Comparison of ENCODE assay signal across 8 cellular contexts in the genomic region with DNA sequence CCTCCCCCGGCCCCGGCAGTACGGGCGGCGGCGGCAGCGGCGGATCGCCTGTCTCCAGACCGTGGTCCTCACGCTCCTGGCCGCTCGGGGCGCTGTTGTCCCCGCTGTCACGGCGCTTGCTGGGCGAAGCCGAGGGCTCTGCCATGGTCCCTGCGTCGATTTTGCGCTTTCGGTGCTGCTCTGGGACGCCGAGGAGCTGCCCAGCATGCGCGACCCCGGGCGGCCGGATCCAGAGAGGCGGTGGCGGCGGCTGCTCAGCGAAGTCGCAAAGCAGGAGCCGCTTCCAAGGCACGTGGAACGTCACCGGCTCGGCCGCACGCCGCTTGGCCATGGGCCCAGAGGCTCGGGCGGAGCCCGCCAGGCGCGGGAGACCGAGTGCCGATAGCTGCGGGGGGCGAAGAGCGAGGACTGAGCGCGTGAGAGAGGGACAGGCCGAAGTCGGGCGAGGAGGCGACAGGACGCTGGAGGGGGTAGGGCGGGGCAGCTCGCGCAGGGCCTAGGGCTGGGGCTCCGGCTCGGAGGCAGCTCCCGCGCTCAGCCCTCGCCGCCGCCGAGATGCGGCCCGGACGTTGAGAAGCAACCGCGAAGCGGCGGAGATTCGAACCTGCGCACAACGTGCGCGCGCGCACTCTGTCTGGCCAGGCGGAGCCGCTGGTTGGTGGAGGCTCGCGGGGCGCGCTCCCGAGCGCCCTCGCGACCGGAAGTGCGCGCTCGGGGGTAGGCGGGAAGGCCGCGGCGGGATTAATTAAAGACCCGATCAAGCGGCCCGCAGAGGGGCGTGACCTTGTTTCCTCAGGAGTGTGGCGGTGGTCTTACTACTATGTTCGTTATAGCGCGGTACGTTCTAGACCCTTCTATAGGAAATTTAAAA. TPM values are rescaled to one million over a fixed set of nuclear protein-coding genes. Genes with fewer than 3 reads are reported as not detected.
A peak's percentile ranks its signal among the peaks of the same experiment; 100 is the strongest.
DNase-seq lines count a peak whose midpoint lies in the region; ATAC-seq, FAIRE-seq and TF ChIP-seq lines count a peak whose summit lies in the region.

A gene with protein sequence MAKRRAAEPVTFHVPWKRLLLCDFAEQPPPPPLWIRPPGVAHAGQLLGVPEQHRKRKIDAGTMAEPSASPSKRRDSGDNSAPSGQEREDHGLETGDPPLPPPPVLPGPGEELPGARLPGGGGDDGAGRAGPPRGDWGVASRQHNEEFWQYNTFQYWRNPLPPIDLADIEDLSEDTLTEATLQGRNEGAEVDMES (minus strand): TSS at position 632 of the 871 bp plus-strand sequence. CDS start 301 bp downstream, at position 331.

- DNase-seq in D721Med (ENCODE audit: insufficient read length, low spot score): peak; percentile 59
- peak; percentile 54 for DNase-seq in NOMO-1 treated with dmso at 0.1 percent for 144 hours (lab: John Stamatoyannopoulos, UW; ENCODE audit: unreplicated experiment)
- peak; percentile 70 to 75 (median 73) for DNase-seq in activated CD8-positive, alpha-beta memory T cell treated with anti-CD3 and anti-CD28 coated beads for 48 hours (ENCODE audit: low read depth in 2 of 3, low spot score in 2 of 3)
- peak; percentile 85 to 95 for DNase-seq in mesothelial cell of epicardium (ENCODE audit: low spot score in 2 of 2, unreplicated experiment in 2 of 2)
- DNase-seq in stimulated activated CD8-positive, alpha-beta memory T cell treated with anti-CD3 and anti-CD28 coated beads, Interleukin-15, amount 100 ng/mL, for 48 hours (ENCODE audit: low read depth in 2 of 2): peak; percentile 80 to 81

- peaks cover 4% of the 10 kb centered on the region for H3K4me1 ChIP-seq in HUES48 (ENCODE audit: control insufficient read depth, insufficient read depth, low read length)
- no peaks in the 10 kb centered on the region for H3K4me1 ChIP-seq in endocrine pancreas (ENCODE audit: control insufficient read depth, insufficient read depth, low read length)

- H3K27ac Mint-ChIP-seq in mesothelial cell of epicardium: peak within 1 kb of the TSS; percentile 94

- H3K9me3 ChIP-seq in HUES48 (ENCODE audit: control insufficient read depth, insufficient read depth, low read length) (no peaks in the 10 kb centered on the region), endocrine pancreas (ENCODE audit: control insufficient read depth, low read length) (no peaks in the 10 kb centered on the region)

- H3K4me3 ChIP-seq in HUES48 (ENCODE audit: low read depth, low read length) (peak within 1 kb of the TSS; percentile 76), endocrine pancreas (ENCODE audit: control insufficient read depth, insufficient read depth, low read length) (peak within 1 kb of the TSS; percentile 85)

- peak within 1 kb of the TSS; percentile 91 for H3K4me3 Mint-ChIP-seq in mesothelial cell of epicardium

- H3K4me1 Mint-ChIP-seq in mesothelial cell of epicardium: peaks cover 12% of the 10 kb centered on the region

- H3K27ac ChIP-seq in HUES48 (ENCODE audit: low read depth, low read length): peak within 1 kb of the TSS; percentile 89

- peak within 1 kb of the TSS; percentile 89 for H3K9ac ChIP-seq in HUES48 (ENCODE audit: low read depth, low read length)
- peak within 1 kb of the TSS; percentile 88 for H3K9ac ChIP-seq in endocrine pancreas (ENCODE audit: control insufficient read depth, insufficient read depth, low read length)

- H3K9me3 Mint-ChIP-seq in mesothelial cell of epicardium: no peaks in the 10 kb centered on the region

- H3K27me3 Mint-ChIP-seq in mesothelial cell of epicardium (ENCODE audit: low read depth): no peaks in the 10 kb centered on the region

- no peaks in the 10 kb centered on the region; the same call in 1 of the 2 replicates for H3K36me3 ChIP-seq in HUES48 (ENCODE audit: control insufficient read depth, insufficient read depth, low read length)
- no peaks in the 10 kb centered on the region for H3K36me3 ChIP-seq in endocrine pancreas (ENCODE audit: control insufficient read depth, insufficient read depth, low read length)

- no peak for FAIRE-seq in D721Med (lab: Jason Lieb, UNC)

- peak; percentile 92 for ATAC-seq in GM21423 (IDR thresholded peaks at IDR 0.05; ENCODE audit: unreplicated experiment)

- TF ChIP-seq CTCF in D721Med (IDR thresholded peaks at IDR 0.05; ENCODE audit: insufficient read depth, missing control alignments): peak; percentile 63
- TF ChIP-seq CTCF in mesothelial cell of epicardium (IDR thresholded peaks at IDR 0.05; ENCODE audit: unreplicated experiment): peak; percentile 84

- no peaks in the 10 kb centered on the region for H3K27me3 ChIP-seq in HUES48 (ENCODE audit: control insufficient read depth, insufficient read depth, low read length)
- H3K27me3 ChIP-seq in endocrine pancreas (ENCODE audit: control insufficient read depth, insufficient read depth, low read length): no peaks in the 10 kb centered on the region

- peaks cover 3% of the 10 kb centered on the region for H3K36me3 Mint-ChIP-seq in mesothelial cell of epicardium

RNA-seq across cellular contexts. Expression of the gene that starts here (rescaled TPM):
- 4.3 to 5.1 TPM (median 4.8 TPM) in 3 replicates for total RNA-seq in mesothelial cell of epicardium

Comparison
In these comparisons a context has a peak if more than half of its experiments do, and no peak if none do; other contexts are left out.
1. Peak in every context shown above with its lines: DNase-seq, ATAC-seq, H3K4me3 ChIP-seq and H3K27ac ChIP-seq.